Comparison of ENCODE assay signal across 1 cellular context in genomic region chr12:45850302-45850701, GRCh38.
TF ChIP-seq lines count a peak whose summit lies in the region.

No MANE protein-coding gene starts in this region.

TF ChIP-seq in H1, 55 proteins besides CTCF, POLR2A, EP300 and RAD21 (continued from another document):
- TF ChIP-seq ATF3 (IDR thresholded peaks at IDR 0.05; ENCODE audit: insufficient read depth, low read depth, low read length): no peak
- TF ChIP-seq SIRT6 (IDR thresholded peaks at IDR 0.05; ENCODE audit: low read length): no peak
- no peak for TF ChIP-seq GABPA (IDR thresholded peaks at IDR 0.05; ENCODE audit: borderline replicate concordance, insufficient read depth, low read length)
- no peak for TF ChIP-seq BCL11A (IDR thresholded peaks at IDR 0.05; ENCODE audit: low read depth in 2 of 2, low read length in 2 of 2)
- no peak for TF ChIP-seq MAFK (IDR thresholded peaks at IDR 0.05; ENCODE audit: low read depth, low read length)
- no peak for TF ChIP-seq POU5F1 (IDR thresholded peaks at IDR 0.05; ENCODE audit: low read depth, low read length)
- TF ChIP-seq SP4 (IDR thresholded peaks at IDR 0.05; ENCODE audit: low read length): no peak
